Comparison of ENCODE assay signal across 25 cellular contexts in genomic region chr3:172300187-172300586, GRCh38.
A peak's percentile ranks its signal among the peaks of the same experiment; 100 is the strongest.
DNase-seq lines count a peak whose midpoint lies in the region; ATAC-seq, FAIRE-seq and TF ChIP-seq lines count a peak whose summit lies in the region.
"Had no signal": no experiment of that assay in that cellular context is flagged by ENCODE, and none has a peak within 500 bp of the region (broad histone marks: within the 10 kb centered on the region; RNA-seq: fewer than 3 reads in every experiment).

No MANE protein-coding gene starts in this region.

- peak overlapping the region; percentile 12; the same call in 1 of the 2 replicates for H2BK120ac ChIP-seq in IMR-90 (ENCODE audit: low read depth, low read length)

- peaks cover 48% of the 10 kb centered on the region for H3K36me3 Mint-ChIP-seq in chondrocyte (ENCODE audit: low read depth)

- no peak overlapping the region for H4K8ac ChIP-seq in IMR-90 (ENCODE audit: low read depth in 2 of 2, low read length in 2 of 2)

- CTCF ChIA-PET in IMR-90 (lab: Yijun Ruan, JAX) = interaction anchor here (0.8 kb wide), 1 partner anchor 470 kb away, joined by 3 read pairs; no protein-coding TSS in a partner anchor

- TF ChIP-seq RAD21 in IMR-90 (IDR thresholded peaks at IDR 0.05; ENCODE audit: low read length) = no peak

- peaks cover 7 to 60% of the 10 kb centered on the region in 2 experiments for H3K79me1 ChIP-seq in IMR-90 (ENCODE audit: low read depth in 1 of 2, low read length in 2 of 2)

- peaks cover 28% of the 10 kb centered on the region for H3K36me3 ChIP-seq in IMR-90 (ENCODE audit: control insufficient read depth, insufficient read depth, low read length)
- H3K36me3 ChIP-seq in small intestine (ENCODE audit: control insufficient read depth in 2 of 2, insufficient read depth in 2 of 2, low read length in 2 of 2) = peaks cover 3 to 5% of the 10 kb centered on the region in 2 donors
- no peaks in the 10 kb centered on the region for H3K36me3 ChIP-seq in mucosa of descending colon (ENCODE audit: low read depth)

- peaks cover 23% of the 10 kb centered on the region for H4K20me1 ChIP-seq in IMR-90 (ENCODE audit: insufficient read depth, low read length)
- H4K20me1 ChIP-seq: BLaER1 treated with 17β-estradiol and CSF1 and Interleukin-3, amounts not matched to agents 10 nM and 100 nM had no signal

- POLR2A ChIA-PET in IMR-90 (lab: Charles Lee; ENCODE audit: unreplicated experiment) = no interaction called here

- H4K91ac ChIP-seq in IMR-90 (ENCODE audit: insufficient read depth, low read depth, low read length) = no peak overlapping the region

- H3K4me2 ChIP-seq in IMR-90 (ENCODE audit: low read depth, low read length) = peak overlapping the region; percentile 65; the same call in 1 of the 2 replicates
- H3K4me2 ChIP-seq: BLaER1 treated with 17β-estradiol and CSF1 and Interleukin-3, amounts not matched to agents 10 nM and 100 nM; KMS-11 had no signal

- H2BK5ac ChIP-seq in IMR-90 (ENCODE audit: low read depth, low read length, poor library complexity, severe bottlenecking) = peak overlapping the region; percentile 64

- H3K56ac ChIP-seq in IMR-90 (ENCODE audit: extremely low read depth, insufficient read depth, low read length) = no peak overlapping the region

- H3K18ac ChIP-seq in IMR-90 (ENCODE audit: low read depth, low read length) = peak overlapping the region; percentile 63; the same call in 1 of the 2 replicates

- H3K9me3 Mint-ChIP-seq in chondrocyte (ENCODE audit: low read depth) = no peaks in the 10 kb centered on the region
- H3K9me3 Mint-ChIP-seq: CD4-positive, alpha-beta T cell; IgD-negative memory B cell had no signal

- intact Hi-C loops in IMR-90 (cut with micrococcal nuclease) = no loop called here
- intact Hi-C loops in mucosa of descending colon (cut with DNase I, micrococcal nuclease) = no loop called here

- in situ Hi-C loops in IMR-90 (cut with MboI; ENCODE audit: low sequenced_read_pairs) = no loop called here

- H2AK9ac ChIP-seq in IMR-90 (replicated peaks; ENCODE audit: low read depth, low read length, poor library complexity) = no peak overlapping the region

- H3K9me3 ChIP-seq in IMR-90 (ENCODE audit: control insufficient read depth, insufficient read depth, low read length) (no peaks in the 10 kb centered on the region), small intestine (ENCODE audit: control insufficient read depth, low read depth) (no peaks in the 10 kb centered on the region), mucosa of descending colon (no peaks in the 10 kb centered on the region)

- peak overlapping the region; percentile 73; the same call in 1 of the 2 replicates for H3K23ac ChIP-seq in IMR-90 (ENCODE audit: low read depth, low read length)

- no peak overlapping the region for H2AFZ ChIP-seq in IMR-90 (replicated peaks; ENCODE audit: low read length, poor library complexity)

- no peaks in the 10 kb centered on the region for H3K27me3 Mint-ChIP-seq in chondrocyte (ENCODE audit: low read depth)
- H3K27me3 Mint-ChIP-seq: CD4-positive, alpha-beta T cell; IgD-negative memory B cell had no signal

- TF ChIP-seq CTCF in IMR-90 (conservative IDR thresholded peaks at IDR 0.05; ENCODE audit: low read depth, low read length) = no peak
- TF ChIP-seq CTCF in chondrocyte (IDR thresholded peaks at IDR 0.05) = no peak
- no peak for TF ChIP-seq CTCF in mucosa of descending colon (IDR thresholded peaks at IDR 0.05)

- H3K4me3 Mint-ChIP-seq in chondrocyte (ENCODE audit: unreplicated experiment) = no peak overlapping the region
- H3K4me3 Mint-ChIP-seq: CD4-positive, alpha-beta T cell; IgD-negative memory B cell had no signal

- peak overlapping the region; percentile 47; the same call in 1 of the 3 replicates for H2BK15ac ChIP-seq in IMR-90 (ENCODE audit: low read depth, low read length)

- H3K27me3 ChIP-seq in IMR-90 (ENCODE audit: control insufficient read depth, insufficient read depth, low read length) (no peaks in the 10 kb centered on the region), small intestine (ENCODE audit: control insufficient read depth in 2 of 2, insufficient read depth in 2 of 2, low read length in 2 of 2) (no peaks in the 10 kb centered on the region)
- H3K27me3 ChIP-seq: BLaER1 treated with 17β-estradiol and CSF1 and Interleukin-3, amounts not matched to agents 10 nM and 100 nM had no signal

- H3K4me3 ChIP-seq in IMR-90 (ENCODE audit: insufficient read depth, low read depth, low read length) (no peak overlapping the region), small intestine (ENCODE audit: low read depth in 1 of 2, low read length in 2 of 2) (no peak overlapping the region), mucosa of descending colon (no peak overlapping the region)
- H3K4me3 ChIP-seq: BLaER1 treated with 17β-estradiol and CSF1 and Interleukin-3, amounts not matched to agents 10 nM and 100 nM had no signal

- peak overlapping the region; percentile 64 for H3K27ac Mint-ChIP-seq in chondrocyte (ENCODE audit: unreplicated experiment)
- H3K27ac Mint-ChIP-seq: CD4-positive, alpha-beta T cell; IgD-negative memory B cell had no signal

- no TSS peak for BruUV-seq in IMR-90 (replicated peaks; lab: Mats Ljungman, UMichigan)

- peak overlapping the region; percentile 77 for H3K14ac ChIP-seq in IMR-90 (replicated peaks; ENCODE audit: low read depth, low read length)

- H3K27ac ChIP-seq in IMR-90 (ENCODE audit: insufficient read depth, low read length) (peak overlapping the region; percentile 76; the same call in 1 of the 2 replicates), small intestine (ENCODE audit: low read depth in 1 of 2, low read length in 1 of 2) (no peak overlapping the region)
- H3K27ac ChIP-seq: BLaER1 treated with 17β-estradiol and CSF1 and Interleukin-3, amounts not matched to agents 10 nM and 100 nM; KMS-11; RWPE1 had no signal

- no peak for TF ChIP-seq POLR2A in IMR-90 (IDR thresholded peaks at IDR 0.05; ENCODE audit: low read depth, low read length)

- peak; percentile 30; the same call in 1 of the 2 replicates for ATAC-seq in IMR-90 (ENCODE audit: low read depth)
- ATAC-seq in GM21360 (IDR thresholded peaks at IDR 0.05; ENCODE audit: unreplicated experiment) = no peak
- ATAC-seq in HG03095 (IDR thresholded peaks at IDR 0.05; ENCODE audit: unreplicated experiment) = no peak
- ATAC-seq in mucosa of descending colon = no peak
- ATAC-seq: Panc1 had no signal

- no peak overlapping the region for H4K5ac ChIP-seq in IMR-90 (ENCODE audit: low read depth, low read length)

- no peak for DNase-seq in GM18507 (ENCODE audit: extremely low spot score, insufficient read length, low read depth)
- DNase-seq in IMR-90 = peak; percentile 53
- no peak for DNase-seq in chondrocyte (ENCODE audit: low spot score)
- no peak for DNase-seq in small intestine
- DNase-seq in mucosa of descending colon = no peak
- DNase-seq: AML-193; CD4-positive, alpha-beta T cell; NCI-H1048; NCI-H1694 treated with DMSO at 0.1 percent for 48 hours; NCI-H2081; NCI-H2171; NCI-H226; NCI-H510A; NCI-H69; SHP77 had no signal

- H3K9ac ChIP-seq in IMR-90 (ENCODE audit: low read depth, low read length) = no peak overlapping the region
- H3K9ac ChIP-seq: BLaER1 treated with 17β-estradiol and CSF1 and Interleukin-3, amounts not matched to agents 10 nM and 100 nM; KMS-11 had no signal

- 0 out of 2 replicates have a peak overlapping the region, but pooled peaks have one; percentile 27 for H2BK20ac ChIP-seq in IMR-90 (ENCODE audit: low read depth, low read length)

- H3K4me1 Mint-ChIP-seq in chondrocyte (ENCODE audit: low read depth) = peaks cover 26% of the 10 kb centered on the region
- H3K4me1 Mint-ChIP-seq: IgD-negative memory B cell had no signal

- peak overlapping the region; percentile 68; the same call in 1 of the 2 replicates for H2AK5ac ChIP-seq in IMR-90 (ENCODE audit: low read depth, low read length)

- dilution Hi-C loops in IMR-90 (cut with HindIII; ENCODE audit: low sequenced_read_pairs, unreplicated experiment) = no loop called here

- WGBS in IMR-90 (ENCODE audit: extremely low coverage in 2 of 2, insufficient read length in 1 of 2), 2 experiments = no CpG with 5 or more reads among the region's 2 CpGs
- WGBS in small intestine, 3 donors = 37 to 65% (median 62%) methylated on average over 2 of the region's 2 CpGs

- H3K4me1 ChIP-seq in IMR-90 (ENCODE audit: control insufficient read depth, insufficient read depth, low read length) (peaks cover 10% of the 10 kb centered on the region), small intestine (ENCODE audit: control insufficient read depth in 2 of 2, insufficient read depth in 1 of 2, low read depth in 1 of 2, low read length in 1 of 2) (no peaks in the 10 kb centered on the region), mucosa of descending colon (ENCODE audit: low read depth) (peaks cover under 1% of the 10 kb centered on the region)
- H3K4me1 ChIP-seq: BLaER1 treated with 17β-estradiol and CSF1 and Interleukin-3, amounts not matched to agents 10 nM and 100 nM had no signal

- H3K9me1 ChIP-seq in IMR-90 (ENCODE audit: insufficient read depth, low read length) = peaks cover 26% of the 10 kb centered on the region

- H3K4ac ChIP-seq in IMR-90 (ENCODE audit: low read depth, low read length) = peak overlapping the region; percentile 33; the same call in 1 of the 2 replicates

- FAIRE-seq in GM18507 (lab: Jason Lieb, UNC) (peak; percentile 48), small intestine (lab: Jason Lieb, UNC) (peak; percentile 5)
- FAIRE-seq: A204.1, D721Med, HTR-8/SVneo had no signal

TF ChIP-seq in IMR-90, 13 proteins besides CTCF, POLR2A, EP300 and RAD21:
- TF ChIP-seq ELK1 (IDR thresholded peaks at IDR 0.05; ENCODE audit: borderline replicate concordance, low read depth, low read length) = no peak
- no peak for TF ChIP-seq BHLHE40 (IDR thresholded peaks at IDR 0.05; ENCODE audit: low read depth, low read length)
